In the genomic region with DNA sequence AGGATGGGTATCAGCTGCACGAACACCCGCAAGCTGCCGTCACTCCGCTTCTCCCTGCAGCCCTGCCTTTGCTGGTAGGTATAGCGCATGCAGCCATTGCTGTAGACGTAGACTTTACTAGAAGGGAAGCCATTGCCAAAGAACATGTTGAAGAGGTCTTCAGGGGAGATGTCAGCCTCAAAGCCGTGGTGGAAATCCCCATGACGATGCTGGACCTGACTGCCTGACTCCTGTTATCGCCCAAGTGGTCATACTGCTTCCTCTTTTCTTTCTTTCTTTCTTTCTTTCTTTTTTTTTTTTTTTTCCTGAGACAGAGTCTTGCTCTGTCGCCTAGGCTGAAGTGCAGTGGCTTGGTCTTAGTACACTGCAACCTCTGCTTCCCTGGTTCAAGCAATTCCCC, we compare ENCODE assay signal across 31 cellular contexts.
A peak's percentile ranks its signal among the peaks of the same experiment; 100 is the strongest.
DNase-seq lines count a peak whose midpoint lies in the region; ATAC-seq, FAIRE-seq and TF ChIP-seq lines count a peak whose summit lies in the region.
"Had no signal": no experiment of that assay in that cellular context is flagged by ENCODE, and none has a peak within 500 bp of the region (broad histone marks: within the 10 kb centered on the region; RNA-seq: fewer than 3 reads in every experiment).

No MANE protein-coding gene starts in this region.

- no peaks in the 10 kb centered on the region for H3K79me2 ChIP-seq in HepG2 (ENCODE audit: insufficient read depth, low read length)

- POLR2A ChIA-PET in HepG2 (lab: Yijun Ruan, JAX) (no interaction called here), RWPE1 (lab: Yijun Ruan, JAX; ENCODE audit: low non-redundant PET) (no interaction called here)

- H3K4me1 ChIP-seq in HepG2 (ENCODE audit: insufficient read depth, low read length) (peaks cover 19% of the 10 kb centered on the region), tibial nerve (no peaks in the 10 kb centered on the region)
- H3K4me1 ChIP-seq: pancreas, right atrium auricular region, SJSA1 had no signal

- intact Hi-C loops in HepG2 (cut with micrococcal nuclease; ENCODE audit: unreplicated experiment), result no loop called here

- H3K9ac ChIP-seq in HepG2 (ENCODE audit: insufficient read depth, low read depth, low read length), result no peak overlapping the region
- H3K9ac ChIP-seq: GM23248 had no signal

- CTCF ChIA-PET in HepG2 (lab: Yijun Ruan, JAX; ENCODE audit: low intra/inter-chr PET ratio, low total read pairs), result no interaction called here
- CTCF ChIA-PET in RWPE1 (lab: Yijun Ruan, JAX), result no interaction called here

- H4K20me1 ChIP-seq in HepG2 (ENCODE audit: insufficient read depth, low read length), result no peaks in the 10 kb centered on the region

- H3K27me3 ChIP-seq in HepG2 (ENCODE audit: control insufficient read depth in 1 of 2, insufficient read depth in 2 of 2, low read length in 2 of 2) (no peaks in the 10 kb centered on the region; a peak in 1 of 5 replicates), tibial nerve (no peaks in the 10 kb centered on the region)
- H3K27me3 ChIP-seq: pancreas, right atrium auricular region, SJSA1, spleen had no signal

- no peak for TF ChIP-seq CTCF in HepG2 (CRISPR knock-in tag; IDR thresholded peaks at IDR 0.05)
- no peak for TF ChIP-seq CTCF in tibial nerve (IDR thresholded peaks at IDR 0.05)
- no peak for TF ChIP-seq CTCF in RWPE1 (conservative IDR thresholded peaks at IDR 0.05; ENCODE audit: low read depth)

- H3K4me3 ChIP-seq in HepG2 (replicated peaks in 1 of 3; ENCODE audit: insufficient read depth in 1 of 3, low read depth in 2 of 3, low read length in 3 of 3) (no peak overlapping the region), tibial nerve (no peak overlapping the region)
- H3K4me3 ChIP-seq: GM23248, lung, pancreas, right atrium auricular region, SJSA1, spleen, thoracic aorta had no signal

- TF ChIP-seq RAD21 in HepG2 (CRISPR knock-in tag; IDR thresholded peaks at IDR 0.05), result no peak

- ATAC-seq in GM21717 (IDR thresholded peaks at IDR 0.05; ENCODE audit: unreplicated experiment) (peak; percentile 64), HG03520 (IDR thresholded peaks at IDR 0.05; ENCODE audit: unreplicated experiment) (peak; percentile 64), memory B cell (ENCODE audit: low read depth) (peak; percentile 88), HepG2 (no peak)
- ATAC-seq: activated CD8-positive, alpha-beta T cell treated with anti-CD3 and anti-CD28 coated beads for 36 hours; activated naive CD8-positive, alpha-beta T cell treated with anti-CD3 and anti-CD28 coated beads, Interleukin-2, amount 50 U/mL, for 24 hours; pancreas; T-cell had no signal

- in situ Hi-C loops in HepG2 (cut with HindIII; ENCODE audit: extremely low pct_ligation_motif_present, low pct_unique_long_range_greater_than_20kb), result no loop called here

- TF ChIP-seq POLR2A in HepG2 (IDR thresholded peaks at IDR 0.05; ENCODE audit: insufficient read depth in 1 of 2, low read depth in 2 of 2, low read length in 2 of 2), result no peak
- no peak for TF ChIP-seq POLR2A in tibial nerve (IDR thresholded peaks at IDR 0.05)

- H3K4me3 Mint-ChIP-seq in memory B cell, result peak overlapping the region; percentile 25
- H3K4me3 Mint-ChIP-seq: activated CD8-positive, alpha-beta T cell treated with anti-CD3 and anti-CD28 coated beads for 36 hours; activated naive CD8-positive, alpha-beta T cell treated with anti-CD3 and anti-CD28 coated beads, Interleukin-2, amount 50 U/mL, for 24 hours; T-cell had no signal

- no peaks in the 10 kb centered on the region for H3K9me3 ChIP-seq in HepG2 (ENCODE audit: low read length)
- H3K9me3 ChIP-seq in tibial nerve, result no peaks in the 10 kb centered on the region
- H3K9me3 ChIP-seq: pancreas, right atrium auricular region, SJSA1, spleen, thoracic aorta had no signal

- H2AFZ ChIP-seq in HepG2 (ENCODE audit: low read length), result no peak overlapping the region
- H2AFZ ChIP-seq: GM23248 had no signal

- H3K36me3 Mint-ChIP-seq in memory B cell, result no peaks in the 10 kb centered on the region
- H3K36me3 Mint-ChIP-seq: T-cell had no signal

- BruUV-seq in HepG2 (replicated peaks; lab: Mats Ljungman, UMichigan), result no TSS peak

- DNase-seq in GM18507 (ENCODE audit: extremely low spot score, insufficient read length, low read depth) (no peak), memory B cell (ENCODE audit: low spot score in 2 of 2) (peak in 1 of 2 donors; percentile 18), HepG2 (ENCODE audit: low spot score) (no peak), tibial nerve (ENCODE audit: low spot score in 2 of 2) (no peak), RWPE1 (ENCODE audit: low spot score) (no peak)
- DNase-seq: activated CD4-positive, CD25-positive, alpha-beta regulatory T cell treated with anti-CD3 and anti-CD28 coated beads, Interleukin-2, amount 50 U/mL, for 72 hours; activated CD8-positive, alpha-beta T cell treated with anti-CD3 and anti-CD28 coated beads for 36 hours; activated effector memory CD4-positive, alpha-beta T cell treated with anti-CD3 and anti-CD28 coated beads, Interleukin-2, amount 50 U/mL, for 16 hours; activated naive CD8-positive, alpha-beta T cell treated with anti-CD3 and anti-CD28 coated beads, Interleukin-2, amount 50 U/mL, for 24 hours; C1 segment of cervical spinal cord; cerebellar nuclear complex; GM23248; head of caudate nucleus; KG1; kidney glomerular epithelial cell; MM.1S; NCI-H510A; NK-92 treated with Interleukin-12 subunit alpha and Interleukin-12 subunit beta, amount 100 ng/mL, for 24 hours; pancreas; spleen; stimulated activated CD4-positive, alpha-beta T cell treated with anti-CD3 and anti-CD28 coated beads, Interleukin-4, amount 100 ng/mL, for 1 hour; stimulated activated naive CD4-positive, alpha-beta T cell; T-cell had no signal

- H3K9me3 Mint-ChIP-seq in memory B cell, result no peaks in the 10 kb centered on the region
- H3K9me3 Mint-ChIP-seq: activated CD8-positive, alpha-beta T cell treated with anti-CD3 and anti-CD28 coated beads for 36 hours; activated naive CD8-positive, alpha-beta T cell treated with anti-CD3 and anti-CD28 coated beads, Interleukin-2, amount 50 U/mL, for 24 hours; T-cell had no signal

- peaks cover 11% of the 10 kb centered on the region for H3K27me3 Mint-ChIP-seq in memory B cell

- H3K27ac Mint-ChIP-seq in memory B cell, result no peak overlapping the region
- H3K27ac Mint-ChIP-seq: activated CD8-positive, alpha-beta T cell treated with anti-CD3 and anti-CD28 coated beads for 36 hours; activated naive CD8-positive, alpha-beta T cell treated with anti-CD3 and anti-CD28 coated beads, Interleukin-2, amount 50 U/mL, for 24 hours; T-cell had no signal

- H3K27ac ChIP-seq in HepG2 (ENCODE audit: extremely low read length, insufficient read depth, low read length), result no peak overlapping the region
- no peak overlapping the region for H3K27ac ChIP-seq in tibial nerve
- no peak overlapping the region for H3K27ac ChIP-seq in RWPE1
- H3K27ac ChIP-seq: GM23248, pancreas, right atrium auricular region, SJSA1, spleen, thoracic aorta had no signal

- H3K4me2 ChIP-seq in HepG2 (ENCODE audit: low read depth, low read length), result no peak overlapping the region

- FAIRE-seq in GM18507 (lab: Jason Lieb, UNC) (peak; percentile 12), HepG2 (lab: Jason Lieb, UNC) (no peak)
- FAIRE-seq: pancreas, RCC 7860, TTC549 had no signal

- TF ChIP-seq EP300 in HepG2 (IDR thresholded peaks at IDR 0.05; ENCODE audit: low read depth in 2 of 2, low read length in 2 of 2), result no peak
- TF ChIP-seq EP300 in HepG2 (CRISPR knock-in tag; IDR thresholded peaks at IDR 0.05; ENCODE audit: borderline replicate concordance), result no peak
- TF ChIP-seq EP300 in tibial nerve (IDR thresholded peaks at IDR 0.05), result no peak

- no peaks in the 10 kb centered on the region for H3K36me3 ChIP-seq in HepG2 (replicated peaks in 1 of 2; ENCODE audit: control insufficient read depth in 1 of 2, insufficient read depth in 2 of 2, low read length in 2 of 2)
- H3K36me3 ChIP-seq in tibial nerve, result no peaks in the 10 kb centered on the region
- H3K36me3 ChIP-seq: pancreas, right atrium auricular region, SJSA1, spleen, thoracic aorta had no signal

- WGBS in HepG2 (ENCODE audit: low lambda C conversion rate), result 81% methylated on average over 10 of the region's 10 CpGs
- 95 to 96% methylated on average over 10 of the region's 10 CpGs for WGBS in tibial nerve, 2 donors

- peaks cover 4% of the 10 kb centered on the region for H3K4me1 Mint-ChIP-seq in memory B cell
- H3K4me1 Mint-ChIP-seq: activated naive CD8-positive, alpha-beta T cell treated with anti-CD3 and anti-CD28 coated beads, Interleukin-2, amount 50 U/mL, for 24 hours; T-cell had no signal

TF ChIP-seq in HepG2, 621 proteins besides CTCF, POLR2A, EP300 and RAD21:
- no peak for TF ChIP-seq KMT2A (CRISPR knock-in tag; IDR thresholded peaks at IDR 0.05)
